18 cellular contexts compared by ENCODE assay signal in genomic region chr16:85157372-85157771, GRCh38. TPM values are rescaled to one million over a fixed set of nuclear protein-coding genes. Genes with fewer than 3 reads are reported as not detected.
DNase-seq lines count a peak whose midpoint lies in the region; ATAC-seq and TF ChIP-seq lines count a peak whose summit lies in the region.
"Had no signal": no experiment of that assay in that cellular context is flagged by ENCODE, and none has a peak within 500 bp of the region (broad histone marks: within the 10 kb centered on the region; RNA-seq: fewer than 3 reads in every experiment).

No MANE protein-coding gene starts in this region.

- peaks cover 2% of the 10 kb centered on the region for H3K27me3 Mint-ChIP-seq in activated CD8-positive, alpha-beta memory T cell treated with anti-CD3 and anti-CD28 coated beads, Interleukin-2, amount 10 ng/mL, durations not matched to agents 7 days and 5 days
- peaks cover 11% of the 10 kb centered on the region for H3K27me3 Mint-ChIP-seq in endothelial cell (ENCODE audit: unreplicated experiment)

- H3K4ac ChIP-seq in trophoblast cell (ENCODE audit: low read depth, low read length), result no peak overlapping the region

- CTCF ChIA-PET in activated CD8-positive, alpha-beta memory T cell treated with anti-CD3 and anti-CD28 coated beads, Interleukin-2, amount 10 ng/mL, durations not matched to agents 7 days and 5 days (lab: Charles Lee), result no interaction called here

- peaks cover 2% of the 10 kb centered on the region for H3K79me1 ChIP-seq in trophoblast cell (ENCODE audit: low read length)

- no peaks in the 10 kb centered on the region for H3K9me3 Mint-ChIP-seq in activated CD8-positive, alpha-beta memory T cell treated with anti-CD3 and anti-CD28 coated beads, Interleukin-2, amount 10 ng/mL, durations not matched to agents 7 days and 5 days (ENCODE audit: low read depth)
- no peaks in the 10 kb centered on the region for H3K9me3 Mint-ChIP-seq in endothelial cell (ENCODE audit: unreplicated experiment)
- H3K9me3 Mint-ChIP-seq: activated T-helper 2 cell treated with anti-CD3 and anti-CD28 coated beads, Interferon-gamma antibody, Interleukin-2, Interleukin-4, amounts not matched to agents 10 μg/mL and 5 μg/mL and 100 μg/mL, durations not matched to agents 14 hours and 24 hours and 36 hours had no signal

- peaks cover 8% of the 10 kb centered on the region; the same call in 1 of the 2 replicates for H3K4me1 ChIP-seq in Karpas-422 (ENCODE audit: low read length)
- H3K4me1 ChIP-seq in trophoblast cell (ENCODE audit: control insufficient read depth in 1 of 2, insufficient read depth in 2 of 2, low read length in 2 of 2), result peaks cover 10 to 16% of the 10 kb centered on the region in 2 experiments
- H3K4me1 ChIP-seq in Peyer's patch, result peaks cover 0 to 19% (median 0%) of the 10 kb centered on the region in 4 donors
- H3K4me1 ChIP-seq: HAP-1 had no signal

- TF ChIP-seq POLR2A in Peyer's patch (IDR thresholded peaks at IDR 0.05), result no peak

- H4K12ac ChIP-seq in trophoblast cell (ENCODE audit: low read depth, low read length), result no peak overlapping the region

- H2BK12ac ChIP-seq in trophoblast cell (ENCODE audit: low read length), result no peak overlapping the region

- TF ChIP-seq CTCF in endothelial cell (IDR thresholded peaks at IDR 0.05; ENCODE audit: unreplicated experiment) (no peak), Peyer's patch (IDR thresholded peaks at IDR 0.05) (no peak)

- no peak overlapping the region for H2AK5ac ChIP-seq in trophoblast cell (ENCODE audit: low read length)

- H3K27me3 ChIP-seq in Karpas-422 (ENCODE audit: low read length), result no peaks in the 10 kb centered on the region
- no peaks in the 10 kb centered on the region for H3K27me3 ChIP-seq in trophoblast cell (ENCODE audit: insufficient read depth, low read length)
- H3K27me3 ChIP-seq in Peyer's patch, result no peaks in the 10 kb centered on the region

- H3K9me3 ChIP-seq in Karpas-422 (ENCODE audit: low read length) (no peaks in the 10 kb centered on the region), trophoblast cell (ENCODE audit: insufficient read depth, low read depth, low read length) (no peaks in the 10 kb centered on the region), Peyer's patch (no peaks in the 10 kb centered on the region)
- H3K9me3 ChIP-seq: HAP-1, neutrophil had no signal

- DNase-seq in activated CD8-positive, alpha-beta memory T cell treated with anti-CD3 and anti-CD28 coated beads, Interleukin-2, amount 10 ng/mL, durations not matched to agents 7 days and 5 days, result no peak
- DNase-seq in activated CD8-positive, alpha-beta memory T cell treated with anti-CD3 and anti-CD28 coated beads, Interleukin-2, amount 50 U/mL, for 4 hours, result no peak
- DNase-seq in Karpas-422, result no peak
- DNase-seq in endothelial cell (ENCODE audit: low spot score), result no peak
- DNase-seq in trophoblast cell, result no peak
- no peak for DNase-seq in Peyer's patch
- DNase-seq: DND-41, kidney, NCI-H1092 treated with DMSO at 0.1 percent for 48 hours, NCI-H446 treated with DMSO at 0.1 percent for 48 hours had no signal

- no peak overlapping the region for H3K14ac ChIP-seq in trophoblast cell (ENCODE audit: low read length)

- peaks cover 9% of the 10 kb centered on the region for H3K4me1 Mint-ChIP-seq in activated CD8-positive, alpha-beta memory T cell treated with anti-CD3 and anti-CD28 coated beads, Interleukin-2, amount 10 ng/mL, durations not matched to agents 7 days and 5 days
- H3K4me1 Mint-ChIP-seq in endothelial cell (ENCODE audit: unreplicated experiment), result peaks cover 18% of the 10 kb centered on the region

- peak overlapping the region; percentile 4 for H3K4me3 Mint-ChIP-seq in activated CD8-positive, alpha-beta memory T cell treated with anti-CD3 and anti-CD28 coated beads, Interleukin-2, amount 10 ng/mL, durations not matched to agents 7 days and 5 days
- H3K4me3 Mint-ChIP-seq in endothelial cell (ENCODE audit: unreplicated experiment), result peak overlapping the region; percentile 40

- H2AFZ ChIP-seq in Karpas-422 (ENCODE audit: low read length), result peak overlapping the region; percentile 78; the same call in 1 of the 2 replicates
- no peak overlapping the region for H2AFZ ChIP-seq in trophoblast cell (ENCODE audit: insufficient read depth, low read length, poor library complexity)

- no peak overlapping the region for H3K27ac ChIP-seq in Karpas-422 (ENCODE audit: low read length)
- peak overlapping the region; percentile 12 for H3K27ac ChIP-seq in trophoblast cell (ENCODE audit: low read depth, low read length)
- H3K27ac ChIP-seq in Peyer's patch, result peak overlapping the region in 2 of 4 donors; percentile 44 to 47
- H3K27ac ChIP-seq: neutrophil, RWPE1 had no signal

- H3K9ac ChIP-seq in Karpas-422 (ENCODE audit: low read length) (peak overlapping the region; percentile 17; the same call in 1 of the 2 replicates), trophoblast cell (ENCODE audit: low read length) (no peak overlapping the region)

- no peak overlapping the region for H2BK120ac ChIP-seq in trophoblast cell (ENCODE audit: insufficient read depth, low read length, poor library complexity)

- no peak for ATAC-seq in activated CD8-positive, alpha-beta memory T cell treated with anti-CD3 and anti-CD28 coated beads, Interleukin-2, amount 10 ng/mL, durations not matched to agents 7 days and 5 days
- ATAC-seq in HG03175 (IDR thresholded peaks at IDR 0.05; ENCODE audit: unreplicated experiment) (no peak), GM19455 (IDR thresholded peaks at IDR 0.05; ENCODE audit: unreplicated experiment) (no peak)

- H4K91ac ChIP-seq in trophoblast cell (ENCODE audit: low read depth, low read length), result peak overlapping the region; percentile 11

- no peaks in the 10 kb centered on the region for H4K20me1 ChIP-seq in Karpas-422 (ENCODE audit: insufficient read depth, low read depth, low read length)

- no peak overlapping the region for H4K8ac ChIP-seq in trophoblast cell (ENCODE audit: low read depth, low read length)

- H3K27ac Mint-ChIP-seq in activated CD8-positive, alpha-beta memory T cell treated with anti-CD3 and anti-CD28 coated beads, Interleukin-2, amount 10 ng/mL, durations not matched to agents 7 days and 5 days, result no peak overlapping the region
- H3K27ac Mint-ChIP-seq in endothelial cell (ENCODE audit: unreplicated experiment), result peak overlapping the region; percentile 2
- H3K27ac Mint-ChIP-seq: activated T-helper 2 cell treated with anti-CD3 and anti-CD28 coated beads, Interferon-gamma antibody, Interleukin-2, Interleukin-4, amounts not matched to agents 10 μg/mL and 5 μg/mL and 100 μg/mL, durations not matched to agents 14 hours and 24 hours and 36 hours had no signal

- no CpG with 5 or more reads among the region's 8 CpGs for WGBS in trophoblast cell (ENCODE audit: extremely low coverage, insufficient coverage, insufficient read length)

- H3K4me2 ChIP-seq in Karpas-422 (ENCODE audit: low read depth, low read length, poor library complexity, severe bottlenecking), result peak overlapping the region; percentile 23
- peak overlapping the region; percentile 9 for H3K4me2 ChIP-seq in trophoblast cell (ENCODE audit: low read length)

- H3K4me3 ChIP-seq in Karpas-422 (ENCODE audit: low read length), result no peak overlapping the region
- no peak overlapping the region for H3K4me3 ChIP-seq in trophoblast cell (ENCODE audit: low read depth, low read length)
- H3K4me3 ChIP-seq in Peyer's patch, result peak overlapping the region in 1 of 4 donors; percentile 6
- H3K4me3 ChIP-seq: HAP-1 had no signal

- no peaks in the 10 kb centered on the region for H3K9me2 ChIP-seq in Karpas-422 (replicated peaks; ENCODE audit: insufficient read depth, low read length)

- no peak overlapping the region for H2BK5ac ChIP-seq in trophoblast cell (ENCODE audit: low read depth, low read length, poor library complexity)

- H3K18ac ChIP-seq in trophoblast cell (ENCODE audit: low read length), result no peak overlapping the region

- no peaks in the 10 kb centered on the region for H3K36me3 Mint-ChIP-seq in activated CD8-positive, alpha-beta memory T cell treated with anti-CD3 and anti-CD28 coated beads, Interleukin-2, amount 10 ng/mL, durations not matched to agents 7 days and 5 days
- peaks cover 11% of the 10 kb centered on the region for H3K36me3 Mint-ChIP-seq in endothelial cell (ENCODE audit: low read depth, unreplicated experiment)

- no peak overlapping the region for H3K23ac ChIP-seq in trophoblast cell (ENCODE audit: low read length)

- no peaks in the 10 kb centered on the region for H3K79me2 ChIP-seq in Karpas-422 (ENCODE audit: low read length)
- H3K79me2 ChIP-seq in trophoblast cell (ENCODE audit: control insufficient read depth, insufficient read depth, low read length, poor library complexity), result no peaks in the 10 kb centered on the region

- no peaks in the 10 kb centered on the region for H3K36me3 ChIP-seq in Karpas-422 (ENCODE audit: insufficient read depth, low read length)
- no peaks in the 10 kb centered on the region for H3K36me3 ChIP-seq in trophoblast cell (ENCODE audit: control insufficient read depth in 1 of 2, insufficient read depth in 2 of 2, low read length in 2 of 2)
- H3K36me3 ChIP-seq in Peyer's patch, result no peaks in the 10 kb centered on the region
- H3K36me3 ChIP-seq: HAP-1, neutrophil had no signal

RNA-seq across cellular contexts. Expression of gene CIBAR2, which starts 45.1 kb away (rescaled TPM):
- not detected for total RNA-seq in activated CD8-positive, alpha-beta memory T cell treated with anti-CD3 and anti-CD28 coated beads, Interleukin-2, amount 10 ng/mL, durations not matched to agents 7 days and 5 days
- not detected in 2 replicates for total RNA-seq in Karpas-422 (2014; rRNA removed; shearing (Covaris generic); ENCODE audit: low replicate concordance)
- total RNA-seq in endothelial cell (ENCODE audit: unreplicated experiment) (not detected), Peyer's patch (not detected)
- 0.03 TPM in 1 of 2 replicates, not detected in the other for polyA plus RNA-seq in trophoblast cell (2013)
- total RNA-seq: activated T-helper 2 cell treated with anti-CD3 and anti-CD28 coated beads, Interferon-gamma antibody, Interleukin-2, Interleukin-4, amounts not matched to agents 10 μg/mL and 5 μg/mL and 100 μg/mL, durations not matched to agents 14 hours and 24 hours and 36 hours; chondrocyte; HT1080 had no signal
